Comparison of ENCODE assay signal across 1 cellular context in genomic region chr2:226657340-226658053, GRCh38.
TF ChIP-seq lines count a peak whose summit lies in the region.

No MANE protein-coding gene starts in this region.

TF ChIP-seq in HepG2, 621 proteins besides CTCF, POLR2A, EP300 and RAD21 (continued from another document and continues in another):
- 0 out of 2 replicates have a peak, but pooled peaks have one; percentile 20 for TF ChIP-seq ZNF460 (CRISPR knock-in tag; IDR thresholded peaks at IDR 0.05; ENCODE audit: borderline replicate concordance)
- no peak for TF ChIP-seq ZNF432 (CRISPR knock-in tag; IDR thresholded peaks at IDR 0.05; ENCODE audit: borderline replicate concordance)
- TF ChIP-seq NFKB2 (CRISPR knock-in tag; IDR thresholded peaks at IDR 0.05; ENCODE audit: borderline replicate concordance) = no peak
- TF ChIP-seq ZNF777 (CRISPR knock-in tag; IDR thresholded peaks at IDR 0.05) = no peak
- peak; percentile 44; the same call in 1 of the 2 replicates for TF ChIP-seq IRF2 (CRISPR knock-in tag; IDR thresholded peaks at IDR 0.05)
- no peak for TF ChIP-seq ZSCAN30 (CRISPR knock-in tag; IDR thresholded peaks at IDR 0.05)
- peak; percentile 50 for TF ChIP-seq ZBED4 (CRISPR knock-in tag; IDR thresholded peaks at IDR 0.05; ENCODE audit: borderline replicate concordance)
- no peak; the same call in 1 of the 2 replicates for TF ChIP-seq MTA1 (CRISPR knock-in tag; IDR thresholded peaks at IDR 0.05; ENCODE audit: borderline replicate concordance)
- TF ChIP-seq ZNF12 (CRISPR knock-in tag; IDR thresholded peaks at IDR 0.05) = peak; percentile 70; the same call in 1 of the 2 replicates
- peak; percentile 87 for TF ChIP-seq ONECUT2 (CRISPR knock-in tag; IDR thresholded peaks at IDR 0.05)
- TF ChIP-seq ZNF570 (CRISPR knock-in tag; IDR thresholded peaks at IDR 0.05; ENCODE audit: borderline replicate concordance) = no peak
- TF ChIP-seq, protein P1, sequence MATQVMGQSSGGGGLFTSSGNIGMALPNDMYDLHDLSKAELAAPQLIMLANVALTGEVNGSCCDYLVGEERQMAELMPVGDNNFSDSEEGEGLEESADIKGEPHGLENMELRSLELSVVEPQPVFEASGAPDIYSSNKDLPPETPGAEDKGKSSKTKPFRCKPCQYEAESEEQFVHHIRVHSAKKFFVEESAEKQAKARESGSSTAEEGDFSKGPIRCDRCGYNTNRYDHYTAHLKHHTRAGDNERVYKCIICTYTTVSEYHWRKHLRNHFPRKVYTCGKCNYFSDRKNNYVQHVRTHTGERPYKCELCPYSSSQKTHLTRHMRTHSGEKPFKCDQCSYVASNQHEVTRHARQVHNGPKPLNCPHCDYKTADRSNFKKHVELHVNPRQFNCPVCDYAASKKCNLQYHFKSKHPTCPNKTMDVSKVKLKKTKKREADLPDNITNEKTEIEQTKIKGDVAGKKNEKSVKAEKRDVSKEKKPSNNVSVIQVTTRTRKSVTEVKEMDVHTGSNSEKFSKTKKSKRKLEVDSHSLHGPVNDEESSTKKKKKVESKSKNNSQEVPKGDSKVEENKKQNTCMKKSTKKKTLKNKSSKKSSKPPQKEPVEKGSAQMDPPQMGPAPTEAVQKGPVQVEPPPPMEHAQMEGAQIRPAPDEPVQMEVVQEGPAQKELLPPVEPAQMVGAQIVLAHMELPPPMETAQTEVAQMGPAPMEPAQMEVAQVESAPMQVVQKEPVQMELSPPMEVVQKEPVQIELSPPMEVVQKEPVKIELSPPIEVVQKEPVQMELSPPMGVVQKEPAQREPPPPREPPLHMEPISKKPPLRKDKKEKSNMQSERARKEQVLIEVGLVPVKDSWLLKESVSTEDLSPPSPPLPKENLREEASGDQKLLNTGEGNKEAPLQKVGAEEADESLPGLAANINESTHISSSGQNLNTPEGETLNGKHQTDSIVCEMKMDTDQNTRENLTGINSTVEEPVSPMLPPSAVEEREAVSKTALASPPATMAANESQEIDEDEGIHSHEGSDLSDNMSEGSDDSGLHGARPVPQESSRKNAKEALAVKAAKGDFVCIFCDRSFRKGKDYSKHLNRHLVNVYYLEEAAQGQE (IDR thresholded peaks at IDR 0.05; ENCODE audit: borderline replicate concordance in 1 of 2, low read depth in 1 of 2, low read length in 2 of 2) = no peak; a peak in 1 of 4 replicates
- TF ChIP-seq FLYWCH1 (CRISPR knock-in tag; IDR thresholded peaks at IDR 0.05) = no peak
- no peak for TF ChIP-seq ZNF124 (CRISPR knock-in tag; IDR thresholded peaks at IDR 0.05)
- TF ChIP-seq ZNF253 (CRISPR knock-in tag; IDR thresholded peaks at IDR 0.05; ENCODE audit: borderline replicate concordance) = no peak
- TF ChIP-seq ZNF773 (CRISPR knock-in tag; IDR thresholded peaks at IDR 0.05; ENCODE audit: borderline replicate concordance) = no peak
- no peak for TF ChIP-seq ZNF260 (CRISPR knock-in tag; IDR thresholded peaks at IDR 0.05; ENCODE audit: borderline replicate concordance, low read depth)
- TF ChIP-seq ZNF562 (CRISPR knock-in tag; IDR thresholded peaks at IDR 0.05; ENCODE audit: borderline replicate concordance) = no peak
- no peak for TF ChIP-seq PLSCR1 (CRISPR knock-in tag; IDR thresholded peaks at IDR 0.05; ENCODE audit: borderline replicate concordance)
- no peak for TF ChIP-seq ZSCAN20 (CRISPR knock-in tag; IDR thresholded peaks at IDR 0.05; ENCODE audit: borderline replicate concordance)
- TF ChIP-seq ZFP90 (CRISPR knock-in tag; IDR thresholded peaks at IDR 0.05; ENCODE audit: borderline replicate concordance) = no peak
- no peak for TF ChIP-seq XBP1 (CRISPR knock-in tag; IDR thresholded peaks at IDR 0.05)
- peak; percentile 46; the same call in 1 of the 2 replicates for TF ChIP-seq HMG20B (CRISPR knock-in tag; conservative IDR thresholded peaks at IDR 0.05)
- no peak for TF ChIP-seq ZNF616 (CRISPR knock-in tag; IDR thresholded peaks at IDR 0.05; ENCODE audit: low read depth)
- peak; percentile 76; the same call in 1 of the 2 replicates for TF ChIP-seq TARDBP (CRISPR knock-in tag; IDR thresholded peaks at IDR 0.05)
- no peak for TF ChIP-seq DZIP1 (CRISPR knock-in tag; IDR thresholded peaks at IDR 0.05)
- no peak for TF ChIP-seq HCFC1 (IDR thresholded peaks at IDR 0.05; ENCODE audit: low read depth, low read length)
- no peak for TF ChIP-seq ZNF761 (CRISPR knock-in tag; conservative IDR thresholded peaks at IDR 0.05)
- no peak for TF ChIP-seq ZZZ3 (CRISPR knock-in tag; IDR thresholded peaks at IDR 0.05; ENCODE audit: borderline replicate concordance)
- TF ChIP-seq PITX1 (CRISPR knock-in tag; IDR thresholded peaks at IDR 0.05) = peak; percentile 39; the same call in 1 of the 2 replicates
- no peak for TF ChIP-seq TCF12 (IDR thresholded peaks at IDR 0.05)
- TF ChIP-seq TCF12 (CRISPR knock-in tag; IDR thresholded peaks at IDR 0.05) = no peak
- no peak for TF ChIP-seq TEAD2 (CRISPR knock-in tag; IDR thresholded peaks at IDR 0.05)
- TF ChIP-seq U2AF2 (IDR thresholded peaks at IDR 0.05; ENCODE audit: low read depth, low read length) = no peak
- TF ChIP-seq ZKSCAN8 (CRISPR knock-in tag; IDR thresholded peaks at IDR 0.05; ENCODE audit: borderline replicate concordance) = 0 out of 2 replicates have a peak, but pooled peaks have one; percentile 74
- peak; percentile 79 for TF ChIP-seq BRD4 (CRISPR knock-in tag; IDR thresholded peaks at IDR 0.05)
- peak; percentile 71 for TF ChIP-seq KLF6 (CRISPR knock-in tag; IDR thresholded peaks at IDR 0.05)
- no peak; the same call in 1 of the 2 replicates for TF ChIP-seq FOXK1 (CRISPR knock-in tag; IDR thresholded peaks at IDR 0.05; ENCODE audit: borderline replicate concordance, low read depth)
- peak; percentile 34 for TF ChIP-seq YY1 (IDR thresholded peaks at IDR 0.05; ENCODE audit: insufficient read depth, insufficient replicate concordance, low read depth, low read length)
- TF ChIP-seq ZNF34 (CRISPR knock-in tag; IDR thresholded peaks at IDR 0.05; ENCODE audit: borderline replicate concordance) = peak; percentile 68; the same call in 1 of the 2 replicates
- no peak for TF ChIP-seq AKAP8 (CRISPR knock-in tag; IDR thresholded peaks at IDR 0.05)
- TF ChIP-seq, protein P2, sequence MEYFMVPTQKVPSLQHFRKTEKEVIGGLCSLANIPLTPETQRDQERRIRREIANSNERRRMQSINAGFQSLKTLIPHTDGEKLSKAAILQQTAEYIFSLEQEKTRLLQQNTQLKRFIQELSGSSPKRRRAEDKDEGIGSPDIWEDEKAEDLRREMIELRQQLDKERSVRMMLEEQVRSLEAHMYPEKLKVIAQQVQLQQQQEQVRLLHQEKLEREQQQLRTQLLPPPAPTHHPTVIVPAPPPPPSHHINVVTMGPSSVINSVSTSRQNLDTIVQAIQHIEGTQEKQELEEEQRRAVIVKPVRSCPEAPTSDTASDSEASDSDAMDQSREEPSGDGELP (IDR thresholded peaks at IDR 0.05; ENCODE audit: borderline replicate concordance, low read depth) = peak; percentile 95
- TF ChIP-seq ZSCAN29 (CRISPR knock-in tag; conservative IDR thresholded peaks at IDR 0.05) = 0 out of 2 replicates have a peak, but pooled peaks have one; percentile 48
- TF ChIP-seq ZNF44 (CRISPR knock-in tag; IDR thresholded peaks at IDR 0.05) = no peak
- no peak for TF ChIP-seq MAZ (IDR thresholded peaks at IDR 0.05; ENCODE audit: borderline replicate concordance, low read depth, low read length)
- no peak for TF ChIP-seq MAZ (CRISPR knock-in tag; IDR thresholded peaks at IDR 0.05; ENCODE audit: low read depth)
- no peak for TF ChIP-seq SCMH1 (CRISPR knock-in tag; IDR thresholded peaks at IDR 0.05; ENCODE audit: borderline replicate concordance)
- no peak for TF ChIP-seq HMGXB3 (CRISPR knock-in tag; IDR thresholded peaks at IDR 0.05; ENCODE audit: borderline replicate concordance)
- TF ChIP-seq ZNF335 (CRISPR knock-in tag; IDR thresholded peaks at IDR 0.05) = no peak
- no peak for TF ChIP-seq FOSL1 (CRISPR knock-in tag; IDR thresholded peaks at IDR 0.05; ENCODE audit: borderline replicate concordance)
- TF ChIP-seq ZNF772 (CRISPR knock-in tag; IDR thresholded peaks at IDR 0.05) = no peak
- TF ChIP-seq AGO1 (IDR thresholded peaks at IDR 0.05; ENCODE audit: low read depth, low read length, poor library complexity, severe bottlenecking) = no peak
- TF ChIP-seq, protein P3, sequence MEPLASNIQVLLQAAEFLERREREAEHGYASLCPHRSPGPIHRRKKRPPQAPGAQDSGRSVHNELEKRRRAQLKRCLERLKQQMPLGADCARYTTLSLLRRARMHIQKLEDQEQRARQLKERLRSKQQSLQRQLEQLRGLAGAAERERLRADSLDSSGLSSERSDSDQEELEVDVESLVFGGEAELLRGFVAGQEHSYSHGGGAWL (CRISPR knock-in tag; IDR thresholded peaks at IDR 0.05) = no peak
- TF ChIP-seq MAFG (CRISPR knock-in tag; IDR thresholded peaks at IDR 0.05) = no peak
- no peak; the same call in 1 of the 2 replicates for TF ChIP-seq KMT2B (CRISPR knock-in tag; IDR thresholded peaks at IDR 0.05)
- no peak for TF ChIP-seq FOXP1 (IDR thresholded peaks at IDR 0.05)
- peak; percentile 84 for TF ChIP-seq FOXP1 (CRISPR knock-in tag; IDR thresholded peaks at IDR 0.05)
- TF ChIP-seq ZNF883 (CRISPR knock-in tag; IDR thresholded peaks at IDR 0.05; ENCODE audit: not compliant biosample characterization) = no peak
